27 cellular contexts compared by ENCODE assay signal in the genomic region with DNA sequence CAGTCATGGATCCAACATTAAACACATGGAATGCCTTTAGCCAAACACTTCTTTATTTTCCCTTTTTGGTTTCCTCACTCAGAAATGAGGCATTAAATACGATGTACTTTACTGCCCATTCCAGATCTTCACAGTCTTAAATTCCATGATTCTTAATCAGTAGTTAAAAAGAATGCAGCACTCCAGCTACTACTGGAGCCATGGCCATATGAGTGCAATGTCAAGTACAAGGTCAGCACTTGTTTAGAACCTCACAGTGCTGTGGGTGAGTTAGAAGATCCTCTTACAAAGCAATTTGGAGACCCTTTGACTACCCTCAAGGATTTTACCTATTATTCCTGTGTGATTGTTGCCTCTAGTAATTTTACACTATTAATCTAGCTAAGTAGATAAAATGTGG.
"Had no signal": no experiment of that assay in that cellular context is flagged by ENCODE, and none has a peak within 500 bp of the region (broad histone marks: within the 10 kb centered on the region; RNA-seq: fewer than 3 reads in every experiment).

No MANE protein-coding gene starts in this region.

- DNase-seq: naive thymus-derived CD8-positive, alpha-beta T cell; nephron progenitor cell; nucleus accumbens; pancreas; right cardiac atrium; right lobe of liver; sigmoid colon; small intestine; spleen; stimulated activated CD4-positive, alpha-beta T cell treated with anti-CD3 and anti-CD28 coated beads, Interleukin-12 subunit alpha, Interleukin-12 subunit beta, amount 100 ng/mL, for 4 hours; stimulated activated CD4-positive, alpha-beta T cell treated with anti-CD3 and anti-CD28 coated beads, Interleukin-1b, Interleukin-23, amount 100 ng/mL, for 48 hours; stimulated activated CD4-positive, alpha-beta T cell treated with anti-CD3 and anti-CD28 coated beads, Interleukin-4, amount 100 ng/mL, for 1 hour; stimulated activated CD4-positive, alpha-beta T cell treated with anti-CD3 and anti-CD28 coated beads, Interleukin-4, amount 100 ng/mL, for 4 hours; stimulated activated CD8-positive, alpha-beta memory T cell treated with anti-CD3 and anti-CD28 coated beads, Interleukin-4, amount 100 ng/mL, for 48 hours; stimulated activated naive CD4-positive, alpha-beta T cell; stimulated activated naive CD8-positive, alpha-beta T cell treated with anti-CD3 and anti-CD28 coated beads, Interleukin-15, amount 100 ng/mL, for 72 hours; stimulated activated naive CD8-positive, alpha-beta T cell treated with anti-CD3 and anti-CD28 coated beads, Interleukin-15, Interleukin-2, amounts not matched to agents 100 U/mL and 50 U/mL, for 24 hours; substantia nigra; testis; upper lobe of left lung had no signal

- H3K4me3 ChIP-seq: pancreas, prostate gland, right lobe of liver, sigmoid colon, spleen, suprapubic skin, testis, tibial nerve, upper lobe of left lung, vagina had no signal

- H3K27me3 ChIP-seq: neutrophil, pancreas, right lobe of liver, sigmoid colon, spleen, suprapubic skin, testis, tibial nerve, upper lobe of left lung, vagina had no signal

- H3K36me3 ChIP-seq: neutrophil, pancreas, prostate gland, right lobe of liver, sigmoid colon, spleen, suprapubic skin, tibial nerve, upper lobe of left lung, vagina had no signal

- H3K4me1 ChIP-seq: pancreas, prostate gland, right lobe of liver, sigmoid colon, spleen, suprapubic skin, testis, tibial nerve, upper lobe of left lung, vagina had no signal

- ATAC-seq: naive thymus-derived CD8-positive, alpha-beta T cell; natural killer cell treated with Interleukin-12 subunit alpha and Interleukin-12 subunit beta and Interleukin-15 and Interleukin-18, amount 100 ng/mL, for 72 hours; pancreas; right cardiac atrium; right lobe of liver; stimulated activated memory B cell treated with anti-CD40 and anti-IgM and Interleukin-4, amounts not matched to agents 10 μg/mL and 1 μg/mL and 100 μg/mL, for 72 hours; stimulated activated naive CD8-positive, alpha-beta T cell treated with anti-CD3 and anti-CD28 coated beads, Interleukin-15, amount 100 ng/mL, for 72 hours; stimulated activated naive CD8-positive, alpha-beta T cell treated with anti-CD3 and anti-CD28 coated beads, Interleukin-15, Interleukin-2, amounts not matched to agents 100 U/mL and 50 U/mL, for 24 hours had no signal

- H3K27ac ChIP-seq: neutrophil, pancreas, prostate gland, right lobe of liver, sigmoid colon, spleen, suprapubic skin, testis, tibial nerve, upper lobe of left lung, vagina had no signal

- H3K9me3 ChIP-seq: neutrophil, pancreas, prostate gland, right lobe of liver, sigmoid colon, suprapubic skin, testis, tibial nerve, upper lobe of left lung, vagina had no signal
